ENCODE assay signal across 8 cellular contexts in genomic region chr20:3889489-3890409, GRCh38. TPM values are rescaled to one million over a fixed set of nuclear protein-coding genes. Genes with fewer than 3 reads are reported as not detected.
DNase-seq lines count a peak whose midpoint lies in the region; ATAC-seq and TF ChIP-seq lines count a peak whose summit lies in the region.

No MANE protein-coding gene starts in this region.

- H3K4me1 Mint-ChIP-seq in HFFc6 (ENCODE audit: low read depth) = peaks cover 48% of the 10 kb centered on the region

- H3K4me1 ChIP-seq in prostate gland (replicated peaks) = peaks cover 8% of the 10 kb centered on the region

- H3K4me3 Mint-ChIP-seq in HFFc6 = peak overlapping the region; percentile 99

- H3K27me3 Mint-ChIP-seq in HFFc6 (ENCODE audit: insufficient read depth) = peaks cover 6% of the 10 kb centered on the region

- TF ChIP-seq CTCF in HFFc6 (IDR thresholded peaks at IDR 0.05) (no peak), prostate gland (IDR thresholded peaks at IDR 0.05) (no peak)

- peaks cover 37% of the 10 kb centered on the region for H3K36me3 Mint-ChIP-seq in HFFc6 (ENCODE audit: low read depth)

- no peaks in the 10 kb centered on the region for H3K9me3 ChIP-seq in prostate gland

- H3K9me3 Mint-ChIP-seq in HFFc6 = no peaks in the 10 kb centered on the region

- H3K27ac Mint-ChIP-seq in HFFc6 = peak overlapping the region; percentile 95

- under 1% methylated on average over 51 of the region's 68 CpGs for WGBS in prostate gland

- no peak for TF ChIP-seq POLR2A in prostate gland (IDR thresholded peaks at IDR 0.05)

- DNase-seq in DMS79 treated with DMSO at 0.1 percent for 48 hours (lab: John Stamatoyannopoulos, UW) = peak; percentile 4
- no peak for DNase-seq in DMS79 (lab: John Stamatoyannopoulos, UW)
- no peak for DNase-seq in HFFc6
- peak; percentile 73 for DNase-seq in NCI-H748 (lab: John Stamatoyannopoulos, UW; ENCODE audit: unreplicated experiment)
- DNase-seq in activated gamma-delta T cell treated with anti-CD3 and anti-CD28 coated beads, Interleukin-2, amount 50 U/mL, for 16 hours (ENCODE audit: low read depth) = peak; percentile 14
- DNase-seq in Right ventricle myocardium superior = peak; percentile 59
- no peak for DNase-seq in prostate gland (ENCODE audit: low spot score)

- peak; percentile 14 for ATAC-seq in Right ventricle myocardium superior (ENCODE audit: poor library complexity)
- ATAC-seq in HG03565 (IDR thresholded peaks at IDR 0.05; ENCODE audit: unreplicated experiment) = no peak

- intact Hi-C loops in Right ventricle myocardium superior (cut with DNase I) (loop anchor here (5.0 kb wide), 2 partner anchors 43 to 198 kb away; no protein-coding TSS in a partner anchor), prostate gland (cut with DNase I) (loop anchor here (5.0 kb wide), 4 partner anchors 43 to 198 kb away; no protein-coding TSS in a partner anchor)

- no peaks in the 10 kb centered on the region for H3K36me3 ChIP-seq in prostate gland

- peak overlapping the region; percentile 95 to 98 for H3K27ac ChIP-seq in prostate gland

- peak overlapping the region; percentile 100 for H3K4me3 ChIP-seq in prostate gland

- H3K27me3 ChIP-seq in prostate gland (replicated peaks; ENCODE audit: insufficient read depth) = no peaks in the 10 kb centered on the region

RNA-seq across cellular contexts. Expression of gene PANK2, which starts 0.6 kb away (rescaled TPM):
- total RNA-seq in HFFc6 (2021; fragmentation: NEBNext Ultra II Directional; extraction: Animal tissue kit (Norgen Biotek cat#: 25700)) = 10 to 100 TPM; 34.5 to 40.7 (median 38.3) TPM
- total RNA-seq in Right ventricle myocardium superior (15.9 TPM), prostate gland (10 to 100 TPM; 49.7 to 53.9 TPM)

RNA-seq across cellular contexts. Expression of gene MAVS, which starts 43.1 kb away (rescaled TPM):
- 10 to 100 TPM; 38.8 to 44.8 (median 40.6) TPM for total RNA-seq in HFFc6 (2021; fragmentation: NEBNext Ultra II Directional; extraction: Animal tissue kit (Norgen Biotek cat#: 25700))
- total RNA-seq in Right ventricle myocardium superior (35.7 TPM), prostate gland (10 to 100 TPM; 26.7 to 40.2 TPM)

Comparison
In these comparisons a context has a peak if more than half of its experiments do, and no peak if none do; other contexts are left out.
1. DNase-seq: peak in DMS79 treated with DMSO at 0.1 percent for 48 hours (single experiment), NCI-H748 (single experiment), activated gamma-delta T cell treated with anti-CD3 and anti-CD28 coated beads, Interleukin-2, amount 50 U/mL, for 16 hours (single experiment) and Right ventricle myocardium superior (single experiment); none in DMS79 (single experiment), HFFc6 (single experiment) and prostate gland (single experiment).